ENCODE assay signal across 8 cellular contexts in genomic region chr10:132397036-132397541, GRCh38. TPM values are rescaled to one million over a fixed set of nuclear protein-coding genes. Genes with fewer than 3 reads are reported as not detected.
DNase-seq lines count a peak whose midpoint lies in the region; ATAC-seq lines count a peak whose summit lies in the region.

Gene PWWP2B (plus strand): TSS chr10:132397200. CDS start chr10:132397227, 27 bp downstream.

- H3K27ac Mint-ChIP-seq in dendritic cell treated with granulocyte-macrophage colony-stimulating factor and Interleukin-4, amounts not matched to agents 40 ng/mL and 50 ng/mL, for 4 days: peak within 1 kb of the TSS; percentile 82

- peak; percentile 53 for DNase-seq in NCI-H2227 (lab: John Stamatoyannopoulos, UW; ENCODE audit: unreplicated experiment)
- no peak for DNase-seq in NCI-H2227 treated with DMSO at 0.1 percent for 48 hours (lab: John Stamatoyannopoulos, UW)
- DNase-seq in activated CD4-positive, CD25-positive, alpha-beta regulatory T cell treated with anti-CD3 and anti-CD28 coated beads, Interleukin-2, amount 50 U/mL, for 72 hours: peak; percentile 55
- DNase-seq in lung microvascular endothelial cell (ENCODE audit: low read depth in 2 of 2): peak; percentile 39 to 63
- peak; percentile 35 to 68 for DNase-seq in stimulated activated CD8-positive, alpha-beta memory T cell treated with anti-CD3 and anti-CD28 coated beads, Interleukin-7, amount 100 ng/mL, for 4 hours (ENCODE audit: low read depth in 2 of 2)
- no peak for DNase-seq in DMS79 treated with DMSO at 0.1 percent for 48 hours (lab: John Stamatoyannopoulos, UW)

- ATAC-seq in HG03432 (IDR thresholded peaks at IDR 0.05; ENCODE audit: unreplicated experiment): peak; percentile 54

- H3K36me3 Mint-ChIP-seq in dendritic cell treated with granulocyte-macrophage colony-stimulating factor and Interleukin-4, amounts not matched to agents 40 ng/mL and 50 ng/mL, for 4 days (ENCODE audit: low read depth): peaks cover 24% of the 10 kb centered on the region

- H3K4me3 Mint-ChIP-seq in dendritic cell treated with granulocyte-macrophage colony-stimulating factor and Interleukin-4, amounts not matched to agents 40 ng/mL and 50 ng/mL, for 4 days: peak within 1 kb of the TSS; percentile 84

- peaks cover 6% of the 10 kb centered on the region for H3K9me3 Mint-ChIP-seq in dendritic cell treated with granulocyte-macrophage colony-stimulating factor and Interleukin-4, amounts not matched to agents 40 ng/mL and 50 ng/mL, for 4 days

- H3K4me1 Mint-ChIP-seq in dendritic cell treated with granulocyte-macrophage colony-stimulating factor and Interleukin-4, amounts not matched to agents 40 ng/mL and 50 ng/mL, for 4 days (ENCODE audit: low read depth): peaks cover 74% of the 10 kb centered on the region

- peaks cover 5% of the 10 kb centered on the region for H3K27me3 Mint-ChIP-seq in dendritic cell treated with granulocyte-macrophage colony-stimulating factor and Interleukin-4, amounts not matched to agents 40 ng/mL and 50 ng/mL, for 4 days

- intact Hi-C loops in dendritic cell treated with granulocyte-macrophage colony-stimulating factor and Interleukin-4, amounts not matched to agents 40 ng/mL and 50 ng/mL, for 4 days (cut with micrococcal nuclease): loop anchor here (2.0 to 5.0 kb wide), 2 partner anchors 50 to 65 kb away; partner anchors contain the start of gene LRRC27

RNA-seq across cellular contexts. Expression of gene PWWP2B, which starts in this region (rescaled TPM):
- total RNA-seq in lung microvascular endothelial cell: 6.5 and 9.1 TPM in 2 replicates

Comparison
In these comparisons a context has a peak if more than half of its experiments do, and no peak if none do; other contexts are left out.
1. DNase-seq: peak in NCI-H2227 (single experiment), activated CD4-positive, CD25-positive, alpha-beta regulatory T cell treated with anti-CD3 and anti-CD28 coated beads, Interleukin-2, amount 50 U/mL, for 72 hours (single experiment), lung microvascular endothelial cell (2 of 2) and stimulated activated CD8-positive, alpha-beta memory T cell treated with anti-CD3 and anti-CD28 coated beads, Interleukin-7, amount 100 ng/mL, for 4 hours (2 of 2); none in NCI-H2227 treated with DMSO at 0.1 percent for 48 hours (single experiment) and DMS79 treated with DMSO at 0.1 percent for 48 hours (single experiment).